In the genomic region with DNA sequence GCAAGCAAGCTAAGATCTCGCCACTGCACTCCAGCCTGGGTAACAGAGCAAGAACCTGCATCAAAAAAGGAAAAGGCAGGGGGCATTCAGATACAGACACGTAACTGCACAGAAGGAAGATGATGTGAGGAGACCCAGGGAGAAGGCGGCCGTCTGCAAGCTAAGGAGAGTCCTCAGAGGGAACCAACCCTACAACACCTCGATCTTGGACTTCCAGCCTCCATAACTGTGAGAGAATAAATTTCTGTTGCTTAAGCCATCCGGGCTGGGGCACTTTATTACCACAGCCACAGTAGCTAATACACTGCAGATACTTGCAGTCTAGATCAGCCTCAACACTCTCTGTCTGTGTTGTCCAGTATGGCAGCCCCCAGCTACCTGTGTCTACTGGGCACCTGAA, we compare ENCODE assay signal across 29 cellular contexts.
"Had no signal": no experiment of that assay in that cellular context is flagged by ENCODE, and none has a peak within 500 bp of the region (broad histone marks: within the 10 kb centered on the region; RNA-seq: fewer than 3 reads in every experiment).

No MANE protein-coding gene starts in this region.

- H3K36me3 Mint-ChIP-seq: activated naive CD4-positive, alpha-beta T cell treated with anti-CD3 and anti-CD28 coated beads, Interleukin-2, amount 50 U/mL, for 72 hours; brain had no signal

- H3K4me1 ChIP-seq: ascending aorta, breast epithelium, colonic mucosa had no signal

- H3K27me3 Mint-ChIP-seq: activated CD4-positive, alpha-beta memory T cell treated with anti-CD3 and anti-CD28 coated beads for 36 hours; activated CD4-positive, alpha-beta T cell treated with anti-CD3 and anti-CD28 coated beads for 36 hours; activated CD4-positive, alpha-beta T cell treated with anti-CD3 and anti-CD28 coated beads, Interleukin-2, amount 10 ng/mL, durations not matched to agents 24 days and 14 days; activated CD8-positive, alpha-beta memory T cell treated with anti-CD3 and anti-CD28 coated beads, Interleukin-2, amount 10 ng/mL, durations not matched to agents 7 days and 5 days; activated naive CD8-positive, alpha-beta T cell treated with anti-CD3 and anti-CD28 coated beads, Interleukin-2, amount 10 ng/mL, durations not matched to agents 7 days and 5 days; activated T-helper 17 cell treated with anti-CD3 and anti-CD28 coated beads, Interleukin-2, amount 50 U/mL, for 72 hours; brain had no signal

- H3K4me3 ChIP-seq: ascending aorta, breast epithelium, cardiac muscle cell, colonic mucosa had no signal

- H3K4me3 Mint-ChIP-seq: activated CD4-positive, alpha-beta memory T cell treated with anti-CD3 and anti-CD28 coated beads for 36 hours; activated CD4-positive, alpha-beta T cell treated with anti-CD3 and anti-CD28 coated beads for 36 hours; activated CD4-positive, alpha-beta T cell treated with anti-CD3 and anti-CD28 coated beads, Interleukin-2, amount 10 ng/mL, durations not matched to agents 24 days and 14 days; activated CD8-positive, alpha-beta memory T cell treated with anti-CD3 and anti-CD28 coated beads, Interleukin-2, amount 10 ng/mL, durations not matched to agents 7 days and 5 days; activated CD8-positive, alpha-beta T cell treated with anti-CD3 and anti-CD28 coated beads, Interleukin-2, amount 10 ng/mL, durations not matched to agents 7 days and 5 days; activated naive CD8-positive, alpha-beta T cell treated with anti-CD3 and anti-CD28 coated beads, Interleukin-2, amount 10 ng/mL, durations not matched to agents 7 days and 5 days; activated T-helper 17 cell treated with anti-CD3 and anti-CD28 coated beads, Interleukin-2, amount 50 U/mL, for 72 hours; brain; endodermal cell had no signal

- H3K36me3 ChIP-seq: breast epithelium, cardiac muscle cell, colonic mucosa had no signal

- H3K4me1 Mint-ChIP-seq: brain, endodermal cell had no signal

- DNase-seq: activated CD4-positive, alpha-beta memory T cell treated with anti-CD3 and anti-CD28 coated beads for 36 hours; activated CD4-positive, alpha-beta T cell treated with anti-CD3 and anti-CD28 coated beads for 36 hours; activated CD4-positive, alpha-beta T cell treated with anti-CD3 and anti-CD28 coated beads, Interleukin-2, amount 10 ng/mL, durations not matched to agents 24 days and 14 days; activated CD4-positive, CD25-positive, alpha-beta regulatory T cell; activated CD4-positive, CD25-positive, alpha-beta regulatory T cell treated with anti-CD3 and anti-CD28 coated beads, Interleukin-2, amount 50 U/mL, for 72 hours; activated CD8-positive, alpha-beta memory T cell treated with anti-CD3 and anti-CD28 coated beads, Interleukin-2, amount 10 ng/mL, durations not matched to agents 7 days and 5 days; activated CD8-positive, alpha-beta memory T cell treated with anti-CD3 and anti-CD28 coated beads, Interleukin-2, amount 50 U/mL, for 4 hours; activated CD8-positive, alpha-beta T cell treated with anti-CD3 and anti-CD28 coated beads, Interleukin-2, amount 10 ng/mL, durations not matched to agents 7 days and 5 days; activated effector memory CD4-positive, alpha-beta T cell treated with Interleukin-2 at 50 U/mL for 16 hours; activated gamma-delta T cell treated with Interleukin-2 at 50 U/mL for 16 hours; activated naive CD4-positive, alpha-beta T cell treated with Interleukin-2 at 50 U/mL for 16 hours; activated naive CD8-positive, alpha-beta T cell treated with anti-CD3 and anti-CD28 coated beads, Interleukin-2, amount 10 ng/mL, durations not matched to agents 7 days and 5 days; activated T-cell treated with anti-CD3 and anti-CD28 coated beads, Interleukin-2, amount 50 U/mL, for 1 hour; central memory CD4-positive, alpha-beta T cell; cerebellar nuclear complex; colonic mucosa; effector memory CD4-positive, alpha-beta T cell; endodermal cell; foreskin fibroblast; head of caudate nucleus; T-helper 1 cell; T-helper 2 cell had no signal

- H3K27ac ChIP-seq: ascending aorta, breast epithelium, cardiac muscle cell, colonic mucosa had no signal

- H3K9me3 Mint-ChIP-seq: activated CD4-positive, alpha-beta memory T cell treated with anti-CD3 and anti-CD28 coated beads for 36 hours; activated CD4-positive, alpha-beta T cell treated with anti-CD3 and anti-CD28 coated beads, Interleukin-2, amount 10 ng/mL, durations not matched to agents 24 days and 14 days; activated naive CD4-positive, alpha-beta T cell treated with anti-CD3 and anti-CD28 coated beads, Interleukin-2, amount 50 U/mL, for 72 hours; activated naive CD8-positive, alpha-beta T cell treated with anti-CD3 and anti-CD28 coated beads, Interleukin-2, amount 10 ng/mL, durations not matched to agents 7 days and 5 days; activated T-helper 17 cell treated with anti-CD3 and anti-CD28 coated beads, Interleukin-2, amount 50 U/mL, for 72 hours; endodermal cell had no signal

- H3K9me3 ChIP-seq: ascending aorta, breast epithelium, colonic mucosa had no signal

- H3K27ac Mint-ChIP-seq: activated CD4-positive, alpha-beta memory T cell treated with anti-CD3 and anti-CD28 coated beads for 36 hours; activated CD4-positive, alpha-beta T cell treated with anti-CD3 and anti-CD28 coated beads for 36 hours; activated CD4-positive, alpha-beta T cell treated with anti-CD3 and anti-CD28 coated beads, Interleukin-2, amount 10 ng/mL, durations not matched to agents 24 days and 14 days; activated CD8-positive, alpha-beta memory T cell treated with anti-CD3 and anti-CD28 coated beads, Interleukin-2, amount 10 ng/mL, durations not matched to agents 7 days and 5 days; activated CD8-positive, alpha-beta T cell treated with anti-CD3 and anti-CD28 coated beads, Interleukin-2, amount 10 ng/mL, durations not matched to agents 7 days and 5 days; activated naive CD8-positive, alpha-beta T cell treated with anti-CD3 and anti-CD28 coated beads, Interleukin-2, amount 10 ng/mL, durations not matched to agents 7 days and 5 days; activated T-helper 17 cell treated with anti-CD3 and anti-CD28 coated beads, Interleukin-2, amount 50 U/mL, for 72 hours; brain; endodermal cell had no signal

- ATAC-seq: activated CD4-positive, alpha-beta T cell treated with anti-CD3 and anti-CD28 coated beads for 36 hours; activated CD8-positive, alpha-beta memory T cell treated with anti-CD3 and anti-CD28 coated beads, Interleukin-2, amount 10 ng/mL, durations not matched to agents 7 days and 5 days; activated CD8-positive, alpha-beta T cell treated with anti-CD3 and anti-CD28 coated beads, Interleukin-2, amount 10 ng/mL, durations not matched to agents 7 days and 5 days; activated naive CD4-positive, alpha-beta T cell treated with anti-CD3 and anti-CD28 coated beads, Interleukin-2, amount 50 U/mL, for 72 hours; activated T-helper 17 cell treated with anti-CD3 and anti-CD28 coated beads, Interleukin-2, amount 50 U/mL, for 72 hours; esophagus mucosa had no signal

- H3K27me3 ChIP-seq: ascending aorta, breast epithelium, cardiac muscle cell, colonic mucosa had no signal
